Comparison of ENCODE assay signal across 15 cellular contexts in the genomic region with DNA sequence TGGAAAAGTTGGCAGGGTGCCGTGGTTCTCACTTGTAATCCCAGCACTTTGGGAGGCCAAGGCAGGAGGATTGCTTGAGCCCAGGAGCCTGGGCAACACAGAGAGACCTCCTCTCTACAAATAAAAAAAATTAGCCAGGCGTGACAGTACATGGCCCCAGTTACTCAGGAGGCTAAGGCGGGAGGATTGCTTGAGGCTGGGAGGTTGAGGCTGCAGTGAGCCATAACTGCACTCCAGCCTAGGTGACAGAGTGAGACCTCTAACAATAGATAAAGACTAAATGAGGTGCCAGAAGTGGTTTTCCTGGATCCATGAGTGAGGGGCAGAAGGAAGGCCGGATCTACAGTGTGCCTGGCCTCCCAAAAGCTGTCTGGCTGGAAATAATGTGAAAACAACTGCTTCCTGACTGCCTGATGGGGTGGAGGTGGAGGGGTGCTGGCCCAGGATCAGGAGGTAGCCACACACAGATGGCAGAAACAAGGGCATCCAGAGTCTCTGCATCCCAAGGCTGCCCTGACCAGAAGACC. TPM values are rescaled to one million over a fixed set of nuclear protein-coding genes. Genes with fewer than 3 reads are reported as not detected.
A peak's percentile ranks its signal among the peaks of the same experiment; 100 is the strongest.
DNase-seq lines count a peak whose midpoint lies in the region; ATAC-seq and TF ChIP-seq lines count a peak whose summit lies in the region.
"Had no signal": no experiment of that assay in that cellular context is flagged by ENCODE, and none has a peak within 500 bp of the region (broad histone marks: within the 10 kb centered on the region; RNA-seq: fewer than 3 reads in every experiment).

No MANE protein-coding gene starts in this region.

- H3K79me2 ChIP-seq in ACC112 (ENCODE audit: control insufficient read depth, insufficient read depth, low read length, unreplicated experiment), result peaks cover 88% of the 10 kb centered on the region
- H3K79me2 ChIP-seq in PC-9 (ENCODE audit: low read depth), result peaks cover 88% of the 10 kb centered on the region
- peaks cover 83% of the 10 kb centered on the region for H3K79me2 ChIP-seq in neural cell (replicated peaks; ENCODE audit: insufficient read depth, low read length)

- no peaks in the 10 kb centered on the region for H3K36me3 Mint-ChIP-seq in activated CD4-positive, alpha-beta T cell treated with anti-CD3 and anti-CD28 coated beads for 36 hours (ENCODE audit: low read depth)

- no peak for TF ChIP-seq RAD21 in neural cell (conservative IDR thresholded peaks at IDR 0.05)

- peaks cover 7% of the 10 kb centered on the region for H3K27me3 Mint-ChIP-seq in activated CD4-positive, alpha-beta T cell treated with anti-CD3 and anti-CD28 coated beads for 36 hours

- ATAC-seq in activated CD4-positive, alpha-beta T cell treated with anti-CD3 and anti-CD28 coated beads for 36 hours, result no peak

- H3K27ac Mint-ChIP-seq in activated CD4-positive, alpha-beta T cell treated with anti-CD3 and anti-CD28 coated beads for 36 hours, result no peak overlapping the region
- H3K27ac Mint-ChIP-seq: stimulated activated naive B cell treated with anti-CD40 and anti-IgM and Interleukin-4, amounts not matched to agents 10 μg/mL and 1 μg/mL and 100 μg/mL, for 72 hours had no signal

- H3K9me3 ChIP-seq in PC-9 (ENCODE audit: insufficient read depth, low read depth) (no peaks in the 10 kb centered on the region), neural cell (ENCODE audit: low read length) (no peaks in the 10 kb centered on the region)

- 0 out of 2 replicates have a peak, but pooled peaks cover 3% of the 10 kb centered on the region for H3K36me3 ChIP-seq in ACC112 (ENCODE audit: insufficient read depth, low read length)
- peaks cover 18% of the 10 kb centered on the region for H3K36me3 ChIP-seq in PC-9 (ENCODE audit: low read depth)
- H3K36me3 ChIP-seq in neural cell (ENCODE audit: insufficient read depth, low read length), result no peaks in the 10 kb centered on the region

- DNase-seq in PC-9, result no peak
- DNase-seq in epithelial cell of proximal tubule (ENCODE audit: low read depth), result no peak
- no peak for DNase-seq in activated CD4-positive, alpha-beta T cell treated with anti-CD3 and anti-CD28 coated beads for 36 hours
- DNase-seq in G401 (ENCODE audit: low spot score), result no peak
- DNase-seq in NCI-H2227 treated with DMSO at 0.1 percent for 48 hours (lab: John Stamatoyannopoulos, UW), result no peak
- no peak for DNase-seq in NCI-H446 treated with DMSO at 0.1 percent for 48 hours (lab: John Stamatoyannopoulos, UW)
- DNase-seq: activated effector memory CD4-positive, alpha-beta T cell treated with anti-CD3 and anti-CD28 coated beads, Interleukin-2, amount 50 U/mL, for 16 hours; effector memory CD4-positive, alpha-beta T cell; GOT3; islet precursor cell; NCI-H1105 treated with DMSO at 0.1 percent for 48 hours; NCI-H2171 treated with DMSO at 0.1 percent for 48 hours; stimulated activated naive B cell treated with anti-CD40 and anti-IgM and Interleukin-4, amounts not matched to agents 10 μg/mL and 1 μg/mL and 100 μg/mL, for 72 hours had no signal

- peak overlapping the region; percentile 15 for H3K9ac ChIP-seq in neural cell (ENCODE audit: low read length)

- no peak for TF ChIP-seq EP300 in neural cell (conservative IDR thresholded peaks at IDR 0.05; ENCODE audit: poor library complexity, severe bottlenecking)

- H3K4me2 ChIP-seq in PC-9 (peak overlapping the region; percentile 99), neural cell (ENCODE audit: low read length) (peak overlapping the region; percentile 97)

- H4K20me1 ChIP-seq in PC-9 (ENCODE audit: insufficient read depth), result peaks cover 56% of the 10 kb centered on the region
- H4K20me1 ChIP-seq in neural cell (ENCODE audit: insufficient read depth), result peaks cover 5% of the 10 kb centered on the region

- H2AFZ ChIP-seq in ACC112 (ENCODE audit: low read length, unreplicated experiment), result no peak overlapping the region
- no peak overlapping the region for H2AFZ ChIP-seq in PC-9
- no peak overlapping the region for H2AFZ ChIP-seq in neural cell (ENCODE audit: low read depth, low read length)

- intact Hi-C loops in PC-9 (cut with micrococcal nuclease; ENCODE audit: unreplicated experiment), result loop anchor here (2.0 to 5.0 kb wide), 4 partner anchors 16 to 297 kb away; no protein-coding TSS in a partner anchor
- intact Hi-C loops in activated CD4-positive, alpha-beta T cell treated with anti-CD3 and anti-CD28 coated beads for 36 hours (cut with DNase I, micrococcal nuclease), result loop anchor here (5.0 kb wide), 6 partner anchors 53 to 1028 kb away; partner anchors contain the start of genes DCAF10 (in 1 of the 2), POLR1E (in 1 of the 2) and TOMM5 (in 1 of the 2)

- POLR2A ChIA-PET in PC-9 (lab: Charles Lee; ENCODE audit: unreplicated experiment), result no interaction called here
- POLR2A ChIA-PET in activated CD4-positive, alpha-beta T cell treated with anti-CD3 and anti-CD28 coated beads for 36 hours (lab: Charles Lee), result no interaction called here

- no peaks in the 10 kb centered on the region for H3K27me3 ChIP-seq in ACC112 (ENCODE audit: insufficient read depth, low read length)
- no peaks in the 10 kb centered on the region for H3K27me3 ChIP-seq in PC-9 (ENCODE audit: insufficient read depth, low read depth)
- no peaks in the 10 kb centered on the region for H3K27me3 ChIP-seq in neural cell (ENCODE audit: insufficient read depth, low read depth, low read length)

- no peak overlapping the region for H3K4me3 Mint-ChIP-seq in activated CD4-positive, alpha-beta T cell treated with anti-CD3 and anti-CD28 coated beads for 36 hours
- H3K4me3 Mint-ChIP-seq: stimulated activated naive B cell treated with anti-CD40 and anti-IgM and Interleukin-4, amounts not matched to agents 10 μg/mL and 1 μg/mL and 100 μg/mL, for 72 hours had no signal

- H3F3A ChIP-seq in PC-9 (ENCODE audit: insufficient read depth, low read depth) (peaks cover 7% of the 10 kb centered on the region), neural cell (ENCODE audit: insufficient read depth, low read length, poor library complexity, severe bottlenecking) (peaks cover 4% of the 10 kb centered on the region)

- peaks cover 43% of the 10 kb centered on the region for H3K4me1 ChIP-seq in ACC112 (ENCODE audit: control insufficient read depth, insufficient read depth, low read length, unreplicated experiment)
- H3K4me1 ChIP-seq in PC-9 (replicated peaks; ENCODE audit: insufficient read depth), result peaks cover 43% of the 10 kb centered on the region

- no peak for TF ChIP-seq CTCF in PC-9 (conservative IDR thresholded peaks at IDR 0.05)
- no peak for TF ChIP-seq CTCF in epithelial cell of proximal tubule (conservative IDR thresholded peaks at IDR 0.05; ENCODE audit: low read depth, low read length)
- TF ChIP-seq CTCF in neural cell (IDR thresholded peaks at IDR 0.05; ENCODE audit: poor library complexity, severe bottlenecking), result no peak

- H3K4me3 ChIP-seq in ACC112 (ENCODE audit: low read depth, low read length) (peak overlapping the region; percentile 97), PC-9 (peak overlapping the region; percentile 90), epithelial cell of proximal tubule (ENCODE audit: low read depth, low read length) (peak overlapping the region; percentile 95), neural cell (ENCODE audit: low read length) (peak overlapping the region; percentile 97)

- H3K4me1 Mint-ChIP-seq in activated CD4-positive, alpha-beta T cell treated with anti-CD3 and anti-CD28 coated beads for 36 hours, result peaks cover 15% of the 10 kb centered on the region

- no peaks in the 10 kb centered on the region for H3K9me2 ChIP-seq in PC-9 (ENCODE audit: insufficient read depth)
- H3K9me2 ChIP-seq in neural cell (ENCODE audit: insufficient read depth, low read length), result no peaks in the 10 kb centered on the region

- no peaks in the 10 kb centered on the region for H3K9me3 Mint-ChIP-seq in activated CD4-positive, alpha-beta T cell treated with anti-CD3 and anti-CD28 coated beads for 36 hours (ENCODE audit: low read depth)
- H3K9me3 Mint-ChIP-seq: stimulated activated naive B cell treated with anti-CD40 and anti-IgM and Interleukin-4, amounts not matched to agents 10 μg/mL and 1 μg/mL and 100 μg/mL, for 72 hours had no signal

- no TSS peak for BruUV-seq in PC-9 (replicated peaks; lab: Mats Ljungman, UMichigan)

- CTCF ChIA-PET in PC-9 (lab: Charles Lee), result no interaction called here
- CTCF ChIA-PET in activated CD4-positive, alpha-beta T cell treated with anti-CD3 and anti-CD28 coated beads for 36 hours (lab: Charles Lee), result no interaction called here

- no peak overlapping the region for H3K27ac ChIP-seq in ACC112 (ENCODE audit: low read depth, low read length)
- H3K27ac ChIP-seq in PC-9, result no peak overlapping the region
- H3K27ac ChIP-seq in neural cell (ENCODE audit: low read length), result no peak overlapping the region

- in situ Hi-C loops in G401 (cut with HindIII; ENCODE audit: low sequenced_read_pairs), result no loop called here

TF ChIP-seq in neural cell, 6 proteins besides CTCF, POLR2A, EP300 and RAD21 (continues in another document):
- TF ChIP-seq, protein P1, sequence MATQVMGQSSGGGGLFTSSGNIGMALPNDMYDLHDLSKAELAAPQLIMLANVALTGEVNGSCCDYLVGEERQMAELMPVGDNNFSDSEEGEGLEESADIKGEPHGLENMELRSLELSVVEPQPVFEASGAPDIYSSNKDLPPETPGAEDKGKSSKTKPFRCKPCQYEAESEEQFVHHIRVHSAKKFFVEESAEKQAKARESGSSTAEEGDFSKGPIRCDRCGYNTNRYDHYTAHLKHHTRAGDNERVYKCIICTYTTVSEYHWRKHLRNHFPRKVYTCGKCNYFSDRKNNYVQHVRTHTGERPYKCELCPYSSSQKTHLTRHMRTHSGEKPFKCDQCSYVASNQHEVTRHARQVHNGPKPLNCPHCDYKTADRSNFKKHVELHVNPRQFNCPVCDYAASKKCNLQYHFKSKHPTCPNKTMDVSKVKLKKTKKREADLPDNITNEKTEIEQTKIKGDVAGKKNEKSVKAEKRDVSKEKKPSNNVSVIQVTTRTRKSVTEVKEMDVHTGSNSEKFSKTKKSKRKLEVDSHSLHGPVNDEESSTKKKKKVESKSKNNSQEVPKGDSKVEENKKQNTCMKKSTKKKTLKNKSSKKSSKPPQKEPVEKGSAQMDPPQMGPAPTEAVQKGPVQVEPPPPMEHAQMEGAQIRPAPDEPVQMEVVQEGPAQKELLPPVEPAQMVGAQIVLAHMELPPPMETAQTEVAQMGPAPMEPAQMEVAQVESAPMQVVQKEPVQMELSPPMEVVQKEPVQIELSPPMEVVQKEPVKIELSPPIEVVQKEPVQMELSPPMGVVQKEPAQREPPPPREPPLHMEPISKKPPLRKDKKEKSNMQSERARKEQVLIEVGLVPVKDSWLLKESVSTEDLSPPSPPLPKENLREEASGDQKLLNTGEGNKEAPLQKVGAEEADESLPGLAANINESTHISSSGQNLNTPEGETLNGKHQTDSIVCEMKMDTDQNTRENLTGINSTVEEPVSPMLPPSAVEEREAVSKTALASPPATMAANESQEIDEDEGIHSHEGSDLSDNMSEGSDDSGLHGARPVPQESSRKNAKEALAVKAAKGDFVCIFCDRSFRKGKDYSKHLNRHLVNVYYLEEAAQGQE (IDR thresholded peaks at IDR 0.05; ENCODE audit: borderline replicate concordance), result no peak
- no peak for TF ChIP-seq POLR2AphosphoS5 (IDR thresholded peaks at IDR 0.05)

RNA-seq across cellular contexts. Expression of gene SHB, which starts 4.1 kb away (rescaled TPM):
- 22.7 and 23.8 TPM in 2 replicates for total RNA-seq in PC-9 (2021)
- total RNA-seq in epithelial cell of proximal tubule, result 32.7 and 43.8 TPM in 2 replicates
- 17.5 and 19.4 TPM in 2 replicates for polyA plus RNA-seq in neural cell
- polyA minus RNA-seq in neural cell, result 38.4 and 43.1 TPM in 2 replicates
- 1 to 10 TPM; 1.2 to 1.3 TPM for total RNA-seq in activated CD4-positive, alpha-beta T cell treated with anti-CD3 and anti-CD28 coated beads for 36 hours
- 18.4 and 24.9 TPM in 2 replicates for total RNA-seq in G401 (2014; rRNA removed; shearing (Covaris generic))
